ENCODE assay signal across 8 cellular contexts in genomic region chr2:196166876-196167275, GRCh38. TPM values are rescaled to one million over a fixed set of nuclear protein-coding genes. Genes with fewer than 3 reads are reported as not detected.
DNase-seq lines count a peak whose midpoint lies in the region; ATAC-seq, FAIRE-seq and TF ChIP-seq lines count a peak whose summit lies in the region.

No MANE protein-coding gene starts in this region.

- H3K36me3 ChIP-seq in effector memory CD4-positive, alpha-beta T cell (ENCODE audit: control insufficient read depth, insufficient read depth, low read length): peaks cover 46% of the 10 kb centered on the region
- H3K36me3 ChIP-seq in suprapubic skin: peaks cover 7% of the 10 kb centered on the region

- ATAC-seq in GM18519 (IDR thresholded peaks at IDR 0.05; ENCODE audit: low FRiP score, unreplicated experiment): no peak

- no peak for TF ChIP-seq EP300 in suprapubic skin (IDR thresholded peaks at IDR 0.05)

- FAIRE-seq in RCC 7860 (lab: Jason Lieb, UNC): peak; percentile 50

- TF ChIP-seq CTCF in suprapubic skin (IDR thresholded peaks at IDR 0.05): no peak

- no peaks in the 10 kb centered on the region for H3K9me3 ChIP-seq in effector memory CD4-positive, alpha-beta T cell (ENCODE audit: control insufficient read depth, low read length)
- H3K9me3 ChIP-seq in suprapubic skin: no peaks in the 10 kb centered on the region

- no peak for TF ChIP-seq POLR2A in suprapubic skin (IDR thresholded peaks at IDR 0.05)

- H3K27ac ChIP-seq in effector memory CD4-positive, alpha-beta T cell (ENCODE audit: insufficient read depth, low read length, poor library complexity, severe bottlenecking): peak overlapping the region; percentile 94
- H3K27ac ChIP-seq in suprapubic skin: no peak overlapping the region

- H3K27me3 Mint-ChIP-seq in activated CD4-positive, alpha-beta T cell treated with anti-CD3 and anti-CD28 coated beads, Interleukin-2, amount 10 ng/mL, durations not matched to agents 24 days and 14 days: no peaks in the 10 kb centered on the region

- peaks cover 40% of the 10 kb centered on the region for H3K4me1 Mint-ChIP-seq in activated CD4-positive, alpha-beta T cell treated with anti-CD3 and anti-CD28 coated beads, Interleukin-2, amount 10 ng/mL, durations not matched to agents 24 days and 14 days

- H3K4me1 ChIP-seq in effector memory CD4-positive, alpha-beta T cell (ENCODE audit: control insufficient read depth, insufficient read depth, low read length, poor library complexity, severe bottlenecking): peaks cover 31% of the 10 kb centered on the region
- peaks cover 13% of the 10 kb centered on the region for H3K4me1 ChIP-seq in suprapubic skin

- H3K4me3 Mint-ChIP-seq in activated CD4-positive, alpha-beta T cell treated with anti-CD3 and anti-CD28 coated beads, Interleukin-2, amount 10 ng/mL, durations not matched to agents 24 days and 14 days: peak overlapping the region; percentile 93

- WGBS in suprapubic skin: 57% methylated on average over 1 of the region's 1 CpG

- H3K36me3 Mint-ChIP-seq in activated CD4-positive, alpha-beta T cell treated with anti-CD3 and anti-CD28 coated beads, Interleukin-2, amount 10 ng/mL, durations not matched to agents 24 days and 14 days (ENCODE audit: low read depth): peaks cover 70% of the 10 kb centered on the region

- peak; percentile 80 for DNase-seq in activated CD4-positive, alpha-beta T cell treated with anti-CD3 and anti-CD28 coated beads, Interleukin-2, amount 10 ng/mL, durations not matched to agents 24 days and 14 days
- no peak for DNase-seq in activated CD4-positive, alpha-beta T cell treated with anti-CD3 and anti-CD28 coated beads for 48 hours
- no peak for DNase-seq in RCC 7860 (ENCODE audit: low spot score)
- DNase-seq in effector memory CD4-positive, alpha-beta T cell: no peak
- DNase-seq in suprapubic skin (ENCODE audit: low spot score in 2 of 2): no peak
- DNase-seq in SW480 (ENCODE audit: low spot score): no peak
- no peak for DNase-seq in head of caudate nucleus

- intact Hi-C loops in activated CD4-positive, alpha-beta T cell treated with anti-CD3 and anti-CD28 coated beads, Interleukin-2, amount 10 ng/mL, durations not matched to agents 24 days and 14 days (cut with micrococcal nuclease): loop anchor here (5.0 to 10.0 kb wide), 2 partner anchors 1048 to 1140 kb away; no protein-coding TSS in a partner anchor
- intact Hi-C loops in head of caudate nucleus (cut with DNase I): no loop called here

- no peaks in the 10 kb centered on the region for H3K27me3 ChIP-seq in effector memory CD4-positive, alpha-beta T cell (replicated peaks; ENCODE audit: control insufficient read depth, insufficient read depth, low read length, poor library complexity, severe bottlenecking)
- H3K27me3 ChIP-seq in suprapubic skin: no peaks in the 10 kb centered on the region

- H3K9me3 Mint-ChIP-seq in activated CD4-positive, alpha-beta T cell treated with anti-CD3 and anti-CD28 coated beads, Interleukin-2, amount 10 ng/mL, durations not matched to agents 24 days and 14 days: no peaks in the 10 kb centered on the region

- H3K4me3 ChIP-seq in effector memory CD4-positive, alpha-beta T cell (ENCODE audit: insufficient read depth, low read depth, low read length, poor library complexity, severe bottlenecking): peak overlapping the region; percentile 98
- peak overlapping the region; percentile 96 for H3K4me3 ChIP-seq in suprapubic skin

- peak overlapping the region; percentile 91 for H3K27ac Mint-ChIP-seq in activated CD4-positive, alpha-beta T cell treated with anti-CD3 and anti-CD28 coated beads, Interleukin-2, amount 10 ng/mL, durations not matched to agents 24 days and 14 days

RNA-seq across cellular contexts. Expression of gene STK17B, which starts 4.5 kb away (rescaled TPM):
- 129 and 131 TPM in 2 replicates for total RNA-seq in activated CD4-positive, alpha-beta T cell treated with anti-CD3 and anti-CD28 coated beads, Interleukin-2, amount 10 ng/mL, durations not matched to agents 24 days and 14 days
- 10 to 100 TPM; 23.2 to 47.2 (median 37.6) TPM for total RNA-seq in suprapubic skin
